Comparison of ENCODE assay signal across 2 cellular contexts in the genomic region with DNA sequence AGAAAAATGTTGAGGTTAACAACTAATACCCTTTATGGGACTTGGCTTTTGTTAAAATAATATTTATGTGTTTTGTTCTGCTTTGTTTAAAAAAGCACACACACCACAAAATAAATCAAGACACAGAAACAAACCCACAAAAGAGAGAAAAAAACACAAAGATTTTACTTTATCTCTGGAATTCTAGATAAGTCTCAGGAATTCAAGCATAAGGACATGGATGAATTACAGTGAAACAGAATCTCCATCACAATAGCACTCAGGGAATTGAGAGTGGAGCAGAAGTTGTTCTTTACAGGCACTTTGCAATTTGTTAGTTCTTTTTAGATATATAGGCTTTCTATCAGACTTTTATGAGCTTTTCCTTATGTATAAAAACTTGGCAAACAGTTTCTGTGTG.
A peak's percentile ranks its signal among the peaks of the same experiment; 100 is the strongest.
TF ChIP-seq lines count a peak whose summit lies in the region.

No MANE protein-coding gene starts in this region.

TF ChIP-seq in GM23338, 12 proteins besides CTCF, POLR2A, EP300 and RAD21:
- TF ChIP-seq STAT1 (IDR thresholded peaks at IDR 0.05; ENCODE audit: unreplicated experiment) (no peak), NANOG (IDR thresholded peaks at IDR 0.05; ENCODE audit: borderline replicate concordance) (peak; percentile 66), CREB1 (CRISPR knock-in tag; IDR thresholded peaks at IDR 0.05; ENCODE audit: low read depth) (no peak)
- TF ChIP-seq, protein P1, sequence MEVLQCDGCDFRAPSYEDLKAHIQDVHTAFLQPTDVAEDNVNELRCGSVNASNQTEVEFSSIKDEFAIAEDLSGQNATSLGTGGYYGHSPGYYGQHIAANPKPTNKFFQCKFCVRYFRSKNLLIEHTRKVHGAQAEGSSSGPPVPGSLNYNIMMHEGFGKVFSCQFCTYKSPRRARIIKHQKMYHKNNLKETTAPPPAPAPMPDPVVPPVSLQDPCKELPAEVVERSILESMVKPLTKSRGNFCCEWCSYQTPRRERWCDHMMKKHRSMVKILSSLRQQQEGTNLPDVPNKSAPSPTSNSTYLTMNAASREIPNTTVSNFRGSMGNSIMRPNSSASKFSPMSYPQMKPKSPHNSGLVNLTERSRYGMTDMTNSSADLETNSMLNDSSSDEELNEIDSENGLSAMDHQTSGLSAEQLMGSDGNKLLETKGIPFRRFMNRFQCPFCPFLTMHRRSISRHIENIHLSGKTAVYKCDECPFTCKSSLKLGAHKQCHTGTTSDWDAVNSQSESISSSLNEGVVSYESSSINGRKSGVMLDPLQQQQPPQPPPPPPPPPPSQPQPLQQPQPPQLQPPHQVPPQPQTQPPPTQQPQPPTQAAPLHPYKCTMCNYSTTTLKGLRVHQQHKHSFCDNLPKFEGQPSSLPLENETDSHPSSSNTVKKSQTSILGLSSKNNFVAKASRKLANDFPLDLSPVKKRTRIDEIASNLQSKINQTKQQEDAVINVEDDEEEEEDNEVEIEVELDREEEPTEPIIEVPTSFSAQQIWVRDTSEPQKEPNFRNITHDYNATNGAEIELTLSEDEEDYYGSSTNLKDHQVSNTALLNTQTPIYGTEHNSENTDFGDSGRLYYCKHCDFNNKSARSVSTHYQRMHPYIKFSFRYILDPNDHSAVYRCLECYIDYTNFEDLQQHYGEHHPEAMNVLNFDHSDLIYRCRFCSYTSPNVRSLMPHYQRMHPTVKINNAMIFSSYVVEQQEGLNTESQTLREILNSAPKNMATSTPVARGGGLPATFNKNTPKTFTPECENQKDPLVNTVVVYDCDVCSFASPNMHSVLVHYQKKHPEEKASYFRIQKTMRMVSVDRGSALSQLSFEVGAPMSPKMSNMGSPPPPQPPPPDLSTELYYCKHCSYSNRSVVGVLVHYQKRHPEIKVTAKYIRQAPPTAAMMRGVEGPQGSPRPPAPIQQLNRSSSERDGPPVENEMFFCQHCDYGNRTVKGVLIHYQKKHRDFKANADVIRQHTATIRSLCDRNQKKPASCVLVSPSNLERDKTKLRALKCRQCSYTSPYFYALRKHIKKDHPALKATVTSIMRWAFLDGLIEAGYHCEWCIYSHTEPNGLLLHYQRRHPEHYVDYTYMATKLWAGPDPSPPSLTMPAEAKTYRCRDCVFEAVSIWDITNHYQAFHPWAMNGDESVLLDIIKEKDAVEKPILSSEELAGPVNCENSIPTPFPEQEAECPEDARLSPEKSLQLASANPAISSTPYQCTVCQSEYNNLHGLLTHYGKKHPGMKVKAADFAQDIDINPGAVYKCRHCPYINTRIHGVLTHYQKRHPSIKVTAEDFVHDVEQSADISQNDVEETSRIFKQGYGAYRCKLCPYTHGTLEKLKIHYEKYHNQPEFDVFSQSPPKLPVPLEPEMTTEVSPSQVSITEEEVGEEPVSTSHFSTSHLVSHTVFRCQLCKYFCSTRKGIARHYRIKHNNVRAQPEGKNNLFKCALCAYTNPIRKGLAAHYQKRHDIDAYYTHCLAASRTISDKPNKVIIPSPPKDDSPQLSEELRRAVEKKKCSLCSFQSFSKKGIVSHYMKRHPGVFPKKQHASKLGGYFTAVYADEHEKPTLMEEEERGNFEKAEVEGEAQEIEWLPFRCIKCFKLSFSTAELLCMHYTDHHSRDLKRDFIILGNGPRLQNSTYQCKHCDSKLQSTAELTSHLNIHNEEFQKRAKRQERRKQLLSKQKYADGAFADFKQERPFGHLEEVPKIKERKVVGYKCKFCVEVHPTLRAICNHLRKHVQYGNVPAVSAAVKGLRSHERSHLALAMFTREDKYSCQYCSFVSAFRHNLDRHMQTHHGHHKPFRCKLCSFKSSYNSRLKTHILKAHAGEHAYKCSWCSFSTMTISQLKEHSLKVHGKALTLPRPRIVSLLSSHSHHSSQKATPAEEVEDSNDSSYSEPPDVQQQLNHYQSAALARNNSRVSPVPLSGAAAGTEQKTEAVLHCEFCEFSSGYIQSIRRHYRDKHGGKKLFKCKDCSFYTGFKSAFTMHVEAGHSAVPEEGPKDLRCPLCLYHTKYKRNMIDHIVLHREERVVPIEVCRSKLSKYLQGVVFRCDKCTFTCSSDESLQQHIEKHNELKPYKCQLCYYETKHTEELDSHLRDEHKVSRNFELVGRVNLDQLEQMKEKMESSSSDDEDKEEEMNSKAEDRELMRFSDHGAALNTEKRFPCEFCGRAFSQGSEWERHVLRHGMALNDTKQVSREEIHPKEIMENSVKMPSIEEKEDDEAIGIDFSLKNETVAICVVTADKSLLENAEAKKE (CRISPR knock-in tag; IDR thresholded peaks at IDR 0.05): no peak

TF ChIP-seq in H1, 55 proteins besides CTCF, POLR2A, EP300 and RAD21:
- TF ChIP-seq PHF8 (conservative IDR thresholded peaks at IDR 0.05; ENCODE audit: low read depth, low read length) (no peak), KDM5A (IDR thresholded peaks at IDR 0.05; ENCODE audit: low read length) (no peak), POU5F1 (IDR thresholded peaks at IDR 0.05; ENCODE audit: low read depth, low read length) (peak; percentile 81), SUZ12 (IDR thresholded peaks at IDR 0.05; ENCODE audit: low read length) (no peak), SP1 (IDR thresholded peaks at IDR 0.05; ENCODE audit: low read depth, low read length) (0 out of 2 replicates have a peak, but pooled peaks have one; percentile 47), SIN3A (conservative IDR thresholded peaks at IDR 0.05 in 1 of 2, IDR thresholded peaks at IDR 0.05 in 1 of 2; ENCODE audit: low read depth in 1 of 2, low read length in 2 of 2) (no peak), CBX5 (IDR thresholded peaks at IDR 0.05; ENCODE audit: low read depth, low read length) (no peak), SP4 (IDR thresholded peaks at IDR 0.05; ENCODE audit: low read length) (no peak), EZH2 (IDR thresholded peaks at IDR 0.05; ENCODE audit: low read depth, low read length, severe bottlenecking) (no peak), TBP (IDR thresholded peaks at IDR 0.05; ENCODE audit: low read depth, low read length) (no peak), TEAD4 (IDR thresholded peaks at IDR 0.05; ENCODE audit: low read depth, low read length) (peak; percentile 70; the same call in 1 of the 2 replicates), RXRA (IDR thresholded peaks at IDR 0.05; ENCODE audit: insufficient read depth, low read depth, low read length) (no peak)
- TF ChIP-seq, protein P2, sequence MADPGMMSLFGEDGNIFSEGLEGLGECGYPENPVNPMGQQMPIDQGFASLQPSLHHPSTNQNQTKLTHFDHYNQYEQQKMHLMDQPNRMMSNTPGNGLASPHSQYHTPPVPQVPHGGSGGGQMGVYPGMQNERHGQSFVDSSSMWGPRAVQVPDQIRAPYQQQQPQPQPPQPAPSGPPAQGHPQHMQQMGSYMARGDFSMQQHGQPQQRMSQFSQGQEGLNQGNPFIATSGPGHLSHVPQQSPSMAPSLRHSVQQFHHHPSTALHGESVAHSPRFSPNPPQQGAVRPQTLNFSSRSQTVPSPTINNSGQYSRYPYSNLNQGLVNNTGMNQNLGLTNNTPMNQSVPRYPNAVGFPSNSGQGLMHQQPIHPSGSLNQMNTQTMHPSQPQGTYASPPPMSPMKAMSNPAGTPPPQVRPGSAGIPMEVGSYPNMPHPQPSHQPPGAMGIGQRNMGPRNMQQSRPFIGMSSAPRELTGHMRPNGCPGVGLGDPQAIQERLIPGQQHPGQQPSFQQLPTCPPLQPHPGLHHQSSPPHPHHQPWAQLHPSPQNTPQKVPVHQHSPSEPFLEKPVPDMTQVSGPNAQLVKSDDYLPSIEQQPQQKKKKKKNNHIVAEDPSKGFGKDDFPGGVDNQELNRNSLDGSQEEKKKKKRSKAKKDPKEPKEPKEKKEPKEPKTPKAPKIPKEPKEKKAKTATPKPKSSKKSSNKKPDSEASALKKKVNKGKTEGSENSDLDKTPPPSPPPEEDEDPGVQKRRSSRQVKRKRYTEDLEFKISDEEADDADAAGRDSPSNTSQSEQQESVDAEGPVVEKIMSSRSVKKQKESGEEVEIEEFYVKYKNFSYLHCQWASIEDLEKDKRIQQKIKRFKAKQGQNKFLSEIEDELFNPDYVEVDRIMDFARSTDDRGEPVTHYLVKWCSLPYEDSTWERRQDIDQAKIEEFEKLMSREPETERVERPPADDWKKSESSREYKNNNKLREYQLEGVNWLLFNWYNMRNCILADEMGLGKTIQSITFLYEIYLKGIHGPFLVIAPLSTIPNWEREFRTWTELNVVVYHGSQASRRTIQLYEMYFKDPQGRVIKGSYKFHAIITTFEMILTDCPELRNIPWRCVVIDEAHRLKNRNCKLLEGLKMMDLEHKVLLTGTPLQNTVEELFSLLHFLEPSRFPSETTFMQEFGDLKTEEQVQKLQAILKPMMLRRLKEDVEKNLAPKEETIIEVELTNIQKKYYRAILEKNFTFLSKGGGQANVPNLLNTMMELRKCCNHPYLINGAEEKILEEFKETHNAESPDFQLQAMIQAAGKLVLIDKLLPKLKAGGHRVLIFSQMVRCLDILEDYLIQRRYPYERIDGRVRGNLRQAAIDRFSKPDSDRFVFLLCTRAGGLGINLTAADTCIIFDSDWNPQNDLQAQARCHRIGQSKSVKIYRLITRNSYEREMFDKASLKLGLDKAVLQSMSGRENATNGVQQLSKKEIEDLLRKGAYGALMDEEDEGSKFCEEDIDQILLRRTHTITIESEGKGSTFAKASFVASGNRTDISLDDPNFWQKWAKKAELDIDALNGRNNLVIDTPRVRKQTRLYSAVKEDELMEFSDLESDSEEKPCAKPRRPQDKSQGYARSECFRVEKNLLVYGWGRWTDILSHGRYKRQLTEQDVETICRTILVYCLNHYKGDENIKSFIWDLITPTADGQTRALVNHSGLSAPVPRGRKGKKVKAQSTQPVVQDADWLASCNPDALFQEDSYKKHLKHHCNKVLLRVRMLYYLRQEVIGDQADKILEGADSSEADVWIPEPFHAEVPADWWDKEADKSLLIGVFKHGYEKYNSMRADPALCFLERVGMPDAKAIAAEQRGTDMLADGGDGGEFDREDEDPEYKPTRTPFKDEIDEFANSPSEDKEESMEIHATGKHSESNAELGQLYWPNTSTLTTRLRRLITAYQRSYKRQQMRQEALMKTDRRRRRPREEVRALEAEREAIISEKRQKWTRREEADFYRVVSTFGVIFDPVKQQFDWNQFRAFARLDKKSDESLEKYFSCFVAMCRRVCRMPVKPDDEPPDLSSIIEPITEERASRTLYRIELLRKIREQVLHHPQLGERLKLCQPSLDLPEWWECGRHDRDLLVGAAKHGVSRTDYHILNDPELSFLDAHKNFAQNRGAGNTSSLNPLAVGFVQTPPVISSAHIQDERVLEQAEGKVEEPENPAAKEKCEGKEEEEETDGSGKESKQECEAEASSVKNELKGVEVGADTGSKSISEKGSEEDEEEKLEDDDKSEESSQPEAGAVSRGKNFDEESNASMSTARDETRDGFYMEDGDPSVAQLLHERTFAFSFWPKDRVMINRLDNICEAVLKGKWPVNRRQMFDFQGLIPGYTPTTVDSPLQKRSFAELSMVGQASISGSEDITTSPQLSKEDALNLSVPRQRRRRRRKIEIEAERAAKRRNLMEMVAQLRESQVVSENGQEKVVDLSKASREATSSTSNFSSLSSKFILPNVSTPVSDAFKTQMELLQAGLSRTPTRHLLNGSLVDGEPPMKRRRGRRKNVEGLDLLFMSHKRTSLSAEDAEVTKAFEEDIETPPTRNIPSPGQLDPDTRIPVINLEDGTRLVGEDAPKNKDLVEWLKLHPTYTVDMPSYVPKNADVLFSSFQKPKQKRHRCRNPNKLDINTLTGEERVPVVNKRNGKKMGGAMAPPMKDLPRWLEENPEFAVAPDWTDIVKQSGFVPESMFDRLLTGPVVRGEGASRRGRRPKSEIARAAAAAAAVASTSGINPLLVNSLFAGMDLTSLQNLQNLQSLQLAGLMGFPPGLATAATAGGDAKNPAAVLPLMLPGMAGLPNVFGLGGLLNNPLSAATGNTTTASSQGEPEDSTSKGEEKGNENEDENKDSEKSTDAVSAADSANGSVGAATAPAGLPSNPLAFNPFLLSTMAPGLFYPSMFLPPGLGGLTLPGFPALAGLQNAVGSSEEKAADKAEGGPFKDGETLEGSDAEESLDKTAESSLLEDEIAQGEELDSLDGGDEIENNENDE (IDR thresholded peaks at IDR 0.05; ENCODE audit: insufficient replicate concordance, low read length): peak; percentile 96
